Comparison of ENCODE assay signal across 23 cellular contexts in the genomic region with DNA sequence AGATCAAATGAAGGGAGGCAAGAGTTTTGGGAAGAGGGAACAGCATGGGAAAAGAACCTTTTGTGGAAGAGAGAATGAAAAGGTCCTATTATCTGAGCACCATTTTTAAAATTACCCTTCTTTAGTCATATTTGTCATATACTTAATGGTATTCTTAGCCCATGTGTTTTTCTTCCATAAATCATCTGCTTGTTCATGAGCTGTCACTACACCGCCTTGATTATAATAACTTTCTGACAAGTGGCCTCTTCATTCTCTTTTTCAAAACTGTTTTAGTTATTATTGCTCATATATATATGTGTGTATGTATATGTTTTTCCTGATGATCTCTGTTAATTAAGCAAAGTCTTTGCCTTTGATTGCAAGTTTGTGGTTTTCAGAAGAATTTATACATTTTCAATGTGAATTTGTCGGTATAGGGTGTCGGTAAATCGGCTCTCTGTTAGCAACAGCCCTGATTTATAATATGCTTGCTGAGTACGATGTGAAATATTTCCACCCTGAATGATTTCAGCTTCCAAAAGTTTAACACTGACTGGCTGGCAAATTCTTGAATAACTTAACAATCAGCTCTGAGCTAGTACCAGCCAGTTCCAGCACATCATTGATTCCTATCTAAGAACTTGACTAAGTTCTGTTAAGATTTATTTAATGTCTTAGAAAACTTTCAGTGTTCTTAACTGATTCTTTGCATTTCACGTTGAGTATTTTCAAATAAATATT. TPM values are rescaled to one million over a fixed set of nuclear protein-coding genes. Genes with fewer than 3 reads are reported as not detected.
A peak's percentile ranks its signal among the peaks of the same experiment; 100 is the strongest.
DNase-seq lines count a peak whose midpoint lies in the region; ATAC-seq, FAIRE-seq and TF ChIP-seq lines count a peak whose summit lies in the region.
"Had no signal": no experiment of that assay in that cellular context is flagged by ENCODE, and none has a peak within 500 bp of the region (broad histone marks: within the 10 kb centered on the region; RNA-seq: fewer than 3 reads in every experiment).

No MANE protein-coding gene starts in this region.

- POLR2A ChIA-PET in OCI-LY7 (lab: Charles Lee): interaction anchor here (0.7 to 1.1 kb wide), 2 partner anchors 19 to 474 kb away, joined by 3 read pairs; no protein-coding TSS in a partner anchor
- POLR2A ChIA-PET in K562 (lab: Yijun Ruan, JAX): no interaction called here
- POLR2A ChIA-PET in activated CD4-positive, alpha-beta memory T cell treated with anti-CD3 and anti-CD28 coated beads, Interleukin-2, amount 10 ng/mL, durations not matched to agents 7 days and 5 days (lab: Charles Lee): no interaction called here

- ATAC-seq in K562: no peak
- ATAC-seq: GM23338 had no signal

- no peak overlapping the region for H3K4me3 Mint-ChIP-seq in activated CD4-positive, alpha-beta memory T cell treated with anti-CD3 and anti-CD28 coated beads, Interleukin-2, amount 10 ng/mL, durations not matched to agents 7 days and 5 days
- H3K4me3 Mint-ChIP-seq: CD4-positive, alpha-beta T cell; GM23338 had no signal

- no peak for TF ChIP-seq EP300 in K562 (IDR thresholded peaks at IDR 0.05; ENCODE audit: low read length)

- TF ChIP-seq POLR2A in K562 (conservative IDR thresholded peaks at IDR 0.05): no peak

- 2% methylated on average over 6 of the region's 6 CpGs for WGBS in K562 (ENCODE audit: insufficient coverage, low coverage, missing lambda C conversion rate)

- H3K4me3 ChIP-seq in OCI-LY7 (ENCODE audit: low read depth, low read length, poor library complexity, severe bottlenecking): no peak overlapping the region
- no peak overlapping the region for H3K4me3 ChIP-seq in K562
- H3K4me3 ChIP-seq in retinal pigment epithelial cell (ENCODE audit: low read length): no peak overlapping the region
- no peak overlapping the region for H3K4me3 ChIP-seq in HAP-1
- H3K4me3 ChIP-seq: GM23338 had no signal

- H3K27me3 ChIP-seq in K562 (ENCODE audit: control insufficient read depth in 2 of 2, insufficient read depth in 2 of 2, low read length in 2 of 2) (no peaks in the 10 kb centered on the region), HAP-1 (ENCODE audit: low read depth) (no peaks in the 10 kb centered on the region; the same call in 1 of the 2 replicates)

- H4K20me1 ChIP-seq in OCI-LY7 (ENCODE audit: insufficient read depth, low read length) (no peaks in the 10 kb centered on the region), K562 (replicated peaks; ENCODE audit: control insufficient read depth, insufficient read depth, low read length) (no peaks in the 10 kb centered on the region)

- H3K9me2 ChIP-seq in OCI-LY7 (ENCODE audit: insufficient read depth, low read length): no peaks in the 10 kb centered on the region

- no peak for TF ChIP-seq RAD21 in K562 (CRISPR knock-in tag; conservative IDR thresholded peaks at IDR 0.05 in 1 of 2, IDR thresholded peaks at IDR 0.05 in 1 of 2)

- no peak for FAIRE-seq in K562 (lab: Jason Lieb, UNC)
- FAIRE-seq: D721Med, GM12892, GM18507, H54 had no signal

- DNase-seq in OCI-LY7 (ENCODE audit: low spot score) (no peak), K562 (ENCODE audit: extremely low read depth in 1 of 4, low spot score in 3 of 4) (no peak), retinal pigment epithelial cell (ENCODE audit: low read depth) (peak; percentile 20), HAP-1 (ENCODE audit: low spot score in 2 of 2) (no peak), DMS114 treated with DMSO at 0.1 percent for 48 hours (lab: John Stamatoyannopoulos, UW; ENCODE audit: unreplicated experiment) (no peak)
- no peak for DNase-seq in activated CD4-positive, alpha-beta memory T cell treated with anti-CD3 and anti-CD28 coated beads, Interleukin-2, amount 10 ng/mL, durations not matched to agents 7 days and 5 days
- DNase-seq: ACHN; AML-193; Caco-2; CD4-positive, alpha-beta T cell; DMS153; DMS79; GDM1 had no signal

- in situ Hi-C loops in K562 (cut with MboI) (no loop called here), HAP-1 (cut with MboI; ENCODE audit: low sequenced_read_pairs) (loop anchor here (25.0 kb wide), 1 partner anchor 410 kb away; no protein-coding TSS in a partner anchor)

- no peak overlapping the region for H3K27ac ChIP-seq in OCI-LY7 (ENCODE audit: low read depth, low read length, poor library complexity, severe bottlenecking)
- no peak overlapping the region for H3K27ac ChIP-seq in K562 (ENCODE audit: extremely low read depth, low read depth, low read length)
- H3K27ac ChIP-seq: C4-2B, HL-60 had no signal

- no peak overlapping the region for H3K27ac Mint-ChIP-seq in activated CD4-positive, alpha-beta memory T cell treated with anti-CD3 and anti-CD28 coated beads, Interleukin-2, amount 10 ng/mL, durations not matched to agents 7 days and 5 days
- H3K27ac Mint-ChIP-seq: CD4-positive, alpha-beta T cell; GM23338 had no signal

- no peak overlapping the region for H3K9ac ChIP-seq in K562 (ENCODE audit: insufficient read depth in 1 of 2, low read depth in 2 of 2, low read length in 2 of 2)

- CTCF ChIA-PET in OCI-LY7 (lab: Charles Lee; ENCODE audit: unreplicated experiment) (no interaction called here), K562 (lab: Yijun Ruan, JAX; ENCODE audit: low intra/inter-chr PET ratio) (no interaction called here)
- CTCF ChIA-PET in activated CD4-positive, alpha-beta memory T cell treated with anti-CD3 and anti-CD28 coated beads, Interleukin-2, amount 10 ng/mL, durations not matched to agents 7 days and 5 days (lab: Charles Lee): no interaction called here

- H3K4me1 ChIP-seq in OCI-LY7 (ENCODE audit: insufficient read depth, low read length, poor library complexity, severe bottlenecking) (peaks cover 31% of the 10 kb centered on the region), K562 (replicated peaks in 1 of 2; ENCODE audit: control insufficient read depth in 2 of 2, insufficient read depth in 2 of 2, low read length in 2 of 2) (no peaks in the 10 kb centered on the region), HAP-1 (no peaks in the 10 kb centered on the region)
- H3K4me1 ChIP-seq: Caco-2 had no signal

- H2AFZ ChIP-seq in OCI-LY7 (ENCODE audit: low read length) (0 out of 2 replicates have a peak overlapping the region, but pooled peaks have one; percentile 3), K562 (ENCODE audit: low read depth, low read length) (no peak overlapping the region)
- H2AFZ ChIP-seq: GM23338 had no signal

- H3K36me3 Mint-ChIP-seq in activated CD4-positive, alpha-beta memory T cell treated with anti-CD3 and anti-CD28 coated beads, Interleukin-2, amount 10 ng/mL, durations not matched to agents 7 days and 5 days (ENCODE audit: low read depth): no peaks in the 10 kb centered on the region

- TF ChIP-seq CTCF in OCI-LY7 (conservative IDR thresholded peaks at IDR 0.05; ENCODE audit: low read length): no peak
- TF ChIP-seq CTCF in K562 (IDR thresholded peaks at IDR 0.05 in 2 of 3, conservative IDR thresholded peaks at IDR 0.05 in 1 of 3; ENCODE audit: insufficient read depth in 2 of 3, low read depth in 1 of 3, low read length in 3 of 3): no peak
- no peak for TF ChIP-seq CTCF in retinal pigment epithelial cell (conservative IDR thresholded peaks at IDR 0.05; ENCODE audit: low read depth, low read length)

- H3K36me3 ChIP-seq in OCI-LY7 (ENCODE audit: insufficient read depth, low read length): no peaks in the 10 kb centered on the region
- no peaks in the 10 kb centered on the region for H3K36me3 ChIP-seq in K562 (ENCODE audit: control insufficient read depth, insufficient read depth, low read length)
- no peaks in the 10 kb centered on the region for H3K36me3 ChIP-seq in HAP-1 (replicated peaks)

- H3K4me1 Mint-ChIP-seq in activated CD4-positive, alpha-beta memory T cell treated with anti-CD3 and anti-CD28 coated beads, Interleukin-2, amount 10 ng/mL, durations not matched to agents 7 days and 5 days: peaks cover 22% of the 10 kb centered on the region

- H3K9me3 ChIP-seq in OCI-LY7 (ENCODE audit: low read length) (no peaks in the 10 kb centered on the region), K562 (replicated peaks; ENCODE audit: control insufficient read depth, insufficient read depth, low read depth, low read length) (no peaks in the 10 kb centered on the region), HAP-1 (no peaks in the 10 kb centered on the region)
- H3K9me3 ChIP-seq: Caco-2 had no signal

- no peaks in the 10 kb centered on the region for H3K9me3 Mint-ChIP-seq in activated CD4-positive, alpha-beta memory T cell treated with anti-CD3 and anti-CD28 coated beads, Interleukin-2, amount 10 ng/mL, durations not matched to agents 7 days and 5 days
- H3K9me3 Mint-ChIP-seq: CD4-positive, alpha-beta T cell; GM23338 had no signal

- H3K9me1 ChIP-seq in K562 (ENCODE audit: control insufficient read depth, insufficient read depth, low read length): no peaks in the 10 kb centered on the region

- H3K4me2 ChIP-seq in OCI-LY7 (ENCODE audit: low read length): no peak overlapping the region
- no peak overlapping the region for H3K4me2 ChIP-seq in K562 (ENCODE audit: insufficient read depth, low read length)
- H3K4me2 ChIP-seq: GM23338 had no signal

- H3K79me2 ChIP-seq in OCI-LY7 (ENCODE audit: insufficient read depth, low read depth, low read length): no peaks in the 10 kb centered on the region
- H3K79me2 ChIP-seq in K562 (ENCODE audit: control insufficient read depth, insufficient read depth, low read length): no peaks in the 10 kb centered on the region

- BruUV-seq in OCI-LY7 (replicated peaks; lab: Mats Ljungman, UMichigan): no TSS peak
- BruUV-seq in K562 (replicated peaks; lab: Mats Ljungman, UMichigan): no TSS peak

- peaks cover 6% of the 10 kb centered on the region for H3K27me3 Mint-ChIP-seq in activated CD4-positive, alpha-beta memory T cell treated with anti-CD3 and anti-CD28 coated beads, Interleukin-2, amount 10 ng/mL, durations not matched to agents 7 days and 5 days
- H3K27me3 Mint-ChIP-seq: CD4-positive, alpha-beta T cell had no signal

- intact Hi-C loops in OCI-LY7 (cut with micrococcal nuclease; ENCODE audit: unreplicated experiment): no loop called here
- intact Hi-C loops in K562 (cut with micrococcal nuclease): no loop called here

RNA-seq across cellular contexts. Expression of gene GUCY2C, which starts 49.2 kb away (rescaled TPM):
- total RNA-seq in OCI-LY7 (2014; rRNA removed; shearing (Covaris generic)): 0.16 and 0.31 TPM in 2 replicates
- total RNA-seq in OCI-LY7 (2022) (0.31 and 0.32 TPM in 2 replicates), K562 (2014; rRNA removed) (0.05 TPM in 1 of 2 replicates, not detected in the other), K562 (2014; rRNA removed; fragmentation: Illumina TruSeq; extraction: Trizol) (not detected in 2 replicates), K562 (2015; rRNA removed; fragmentation: Illumina TruSeq; extraction: Trizol) (not detected in 2 replicates), K562 (2021) (not detected in 2 replicates)
- total RNA-seq in K562 (2011; cell fraction: chromatin; rRNA removed; ENCODE audit: low replicate concordance): not detected in 2 replicates
- total RNA-seq in K562 (2011; cell fraction: nucleolus; rRNA removed): not detected in 2 replicates
- not detected in 2 replicates for total RNA-seq in K562 (2011; cell fraction: nucleoplasm; rRNA removed)
- polyA plus RNA-seq in K562 (2011; rRNA removed) (0.01 and 0.03 TPM in 2 replicates), K562 (2014; fragmentation: Illumina TruSeq; extraction: Trizol) (not detected in 2 replicates), K562 (2014; fragmentation: Nextera tagmentation; extraction: Ambion mirVana) (under 1 TPM in 1 of 2 experiments, not detected in 1; 0.04 TPM), K562 (2014; rRNA removed) (not detected in 2 replicates)
- polyA plus RNA-seq in K562 (2011; cell fraction: cytosol; rRNA removed): 0.04 TPM in 1 of 2 replicates, not detected in the other
- 0.07 TPM in 1 of 2 replicates, not detected in the other for polyA plus RNA-seq in K562 (2011; cell fraction: nucleus; rRNA removed)
- 0.03 TPM in 1 of 2 replicates, not detected in the other for polyA plus RNA-seq in K562 (2012)
- 0.03 TPM in 1 of 2 replicates, not detected in the other for polyA minus RNA-seq in K562 (2011; rRNA and poly(A)+ RNA removed)
- not detected in 2 replicates for polyA minus RNA-seq in K562 (2011; cell fraction: cytosol; rRNA and poly(A)+ RNA removed)
- not detected in 2 replicates for polyA minus RNA-seq in K562 (2011; cell fraction: nucleus; rRNA and poly(A)+ RNA removed)
- total RNA-seq in activated CD4-positive, alpha-beta memory T cell treated with anti-CD3 and anti-CD28 coated beads, Interleukin-2, amount 10 ng/mL, durations not matched to agents 7 days and 5 days: not detected
- total RNA-seq: CD4-positive, alpha-beta T cell; Daoy; HT1080 had no signal
- polyA plus RNA-seq: BJ had no signal
